6 cellular contexts compared by ENCODE assay signal in genomic region chr7:99499356-99499712, GRCh38. TPM values are rescaled to one million over a fixed set of nuclear protein-coding genes. Genes with fewer than 3 reads are reported as not detected.
DNase-seq lines count a peak whose midpoint lies in the region; ATAC-seq and TF ChIP-seq lines count a peak whose summit lies in the region.

No MANE protein-coding gene starts in this region.

- H3K4me3 ChIP-seq in CD8-positive, alpha-beta memory T cell (ENCODE audit: low read length) = peak overlapping the region; percentile 98
- H3K4me3 ChIP-seq in cardiac fibroblast (replicated peaks in 1 of 2; ENCODE audit: low read depth in 2 of 2, low read length in 2 of 2) = peak overlapping the region; percentile 79 to 95
- H3K4me3 ChIP-seq in neutrophil (ENCODE audit: low read depth in 1 of 2, low read length in 1 of 2) = peak overlapping the region; percentile 76 to 95

- peak overlapping the region; percentile 99 for H3K27ac ChIP-seq in CD8-positive, alpha-beta memory T cell (ENCODE audit: low read depth, low read length)
- H3K27ac ChIP-seq in neutrophil = peak overlapping the region; percentile 92

- POLR2A ChIA-PET in CD8-positive, alpha-beta memory T cell (lab: Charles Lee) = interaction anchor here (0.7 to 1.9 kb wide), 10 partner anchors 25 to 125 kb away, joined by 3 to 24 read pairs (median 4); partner anchors contain the start of genes BUD31, FAM200A, PDAP1 and ZNF655

- peaks cover 29% of the 10 kb centered on the region for H3K4me1 ChIP-seq in CD8-positive, alpha-beta memory T cell (ENCODE audit: insufficient read depth, low read length)
- H3K4me1 ChIP-seq in neutrophil (ENCODE audit: control insufficient read depth in 1 of 2, insufficient read depth in 1 of 2, low read depth in 1 of 2, low read length in 1 of 2) = peaks cover 33 to 34% of the 10 kb centered on the region in 2 experiments

- H3K9me3 ChIP-seq in CD8-positive, alpha-beta memory T cell (ENCODE audit: low read length) = peaks cover under 1% of the 10 kb centered on the region
- H3K9me3 ChIP-seq in neutrophil = no peaks in the 10 kb centered on the region

- no peak for TF ChIP-seq CTCF in cardiac fibroblast (IDR thresholded peaks at IDR 0.05; ENCODE audit: low read depth, low read length)
- TF ChIP-seq CTCF in neutrophil (IDR thresholded peaks at IDR 0.05) = no peak

- H3K27me3 ChIP-seq in CD8-positive, alpha-beta memory T cell (ENCODE audit: insufficient read depth, low read length, poor library complexity, severe bottlenecking) = no peaks in the 10 kb centered on the region
- H3K27me3 ChIP-seq in neutrophil = no peaks in the 10 kb centered on the region

- peaks cover 6% of the 10 kb centered on the region for H3K36me3 ChIP-seq in CD8-positive, alpha-beta memory T cell (ENCODE audit: insufficient read depth, low read length)
- peaks cover 43% of the 10 kb centered on the region for H3K36me3 ChIP-seq in neutrophil

- H3K27me3 Mint-ChIP-seq in CD8-positive, alpha-beta memory T cell = no peaks in the 10 kb centered on the region

- CTCF ChIA-PET in CD8-positive, alpha-beta memory T cell (lab: Charles Lee) = interaction anchor here (1.0 to 2.0 kb wide), 4 partner anchors 25 to 118 kb away, joined by 3 to 7 read pairs (median 5); partner anchors contain the start of gene ZNF655

- H3K4me3 Mint-ChIP-seq in CD8-positive, alpha-beta memory T cell = peak overlapping the region; percentile 94 to 100 (median 99)

- peak in 3 of 5 donors; percentile 8 to 59 (median 54) for DNase-seq in CD8-positive, alpha-beta memory T cell
- DNase-seq in cardiac fibroblast (ENCODE audit: low read depth in 2 of 2) (peak; percentile 17 to 20), NCI-H524 (lab: John Stamatoyannopoulos, UW) (no peak)

- peaks cover 0 to 1% (median 1%) of the 10 kb centered on the region in 5 donors for H3K9me3 Mint-ChIP-seq in CD8-positive, alpha-beta memory T cell

- H3K27ac Mint-ChIP-seq in CD8-positive, alpha-beta memory T cell = peak overlapping the region; percentile 90 to 100 (median 99)

- peaks cover 10 to 44% (median 12%) of the 10 kb centered on the region in 3 donors for H3K36me3 Mint-ChIP-seq in CD8-positive, alpha-beta memory T cell

- H3K4me1 Mint-ChIP-seq in CD8-positive, alpha-beta memory T cell = peaks cover 21 to 46% (median 44%) of the 10 kb centered on the region in 3 donors

- ATAC-seq in HG03439 (IDR thresholded peaks at IDR 0.05; ENCODE audit: unreplicated experiment) = peak; percentile 17
- ATAC-seq in HG03565 (IDR thresholded peaks at IDR 0.05; ENCODE audit: unreplicated experiment) = no peak

RNA-seq across cellular contexts. Expression of gene ZNF394, which starts 0.7 kb away (rescaled TPM):
- total RNA-seq in CD8-positive, alpha-beta memory T cell = 10 to 100 TPM; 34.1 to 35.0 TPM
- 65.6 TPM for polyA plus RNA-seq in CD8-positive, alpha-beta memory T cell

RNA-seq across cellular contexts. Expression of gene ZKSCAN5, which starts 5.1 kb away (rescaled TPM):
- 1 to 10 TPM; 8.4 TPM for total RNA-seq in CD8-positive, alpha-beta memory T cell
- polyA plus RNA-seq in CD8-positive, alpha-beta memory T cell = 5.0 TPM

RNA-seq across cellular contexts. Expression of gene ZNF789, which starts 26.6 kb away (rescaled TPM):
- 10 to 100 TPM; 12.3 to 12.5 TPM for total RNA-seq in CD8-positive, alpha-beta memory T cell
- polyA plus RNA-seq in CD8-positive, alpha-beta memory T cell = 6.1 TPM

RNA-seq across cellular contexts. Expression of gene ATP5MF, which starts 33.4 kb away (rescaled TPM):
- 100 to 1,000 TPM; 438 to 456 TPM for total RNA-seq in CD8-positive, alpha-beta memory T cell
- polyA plus RNA-seq in CD8-positive, alpha-beta memory T cell = 439 TPM

RNA-seq across cellular contexts. Expression of gene FAM200A, which starts 52.6 kb away (rescaled TPM):
- total RNA-seq in CD8-positive, alpha-beta memory T cell = 1 to 10 TPM; 7.9 to 8.4 TPM
- 7.6 TPM for polyA plus RNA-seq in CD8-positive, alpha-beta memory T cell

Comparison
In these comparisons a context has a peak if more than half of its experiments do, and no peak if none do; other contexts are left out.
1. DNase-seq: peak in CD8-positive, alpha-beta memory T cell (3 of 5) and cardiac fibroblast (2 of 2); none in NCI-H524 (0 of 2).
2. Peak in every context shown above with its lines, with median percentiles within 50 percentile points of each other: H3K4me3 ChIP-seq.